ENCODE assay signal across 26 cellular contexts in the genomic region with DNA sequence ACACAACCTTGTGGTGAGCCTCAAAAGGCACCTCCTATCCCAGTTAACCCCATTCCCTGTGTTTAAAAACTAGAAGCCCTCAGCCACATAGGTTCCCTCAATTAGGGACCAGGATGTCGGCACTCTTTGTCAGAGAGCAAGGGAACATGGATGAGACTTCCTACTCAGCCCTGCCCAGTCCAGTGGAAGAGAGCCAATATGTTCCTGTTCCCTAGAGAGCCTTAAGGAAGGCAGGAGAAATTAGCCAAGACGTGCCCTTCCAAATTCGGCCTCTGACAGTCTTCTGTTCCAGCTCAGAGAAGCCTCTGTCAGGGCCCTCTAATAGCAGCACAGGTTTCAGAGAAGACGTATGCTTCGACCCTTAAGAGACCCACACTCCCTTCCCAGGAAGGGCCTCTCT. TPM values are rescaled to one million over a fixed set of nuclear protein-coding genes. Genes with fewer than 3 reads are reported as not detected.
DNase-seq lines count a peak whose midpoint lies in the region; ATAC-seq, FAIRE-seq and TF ChIP-seq lines count a peak whose summit lies in the region.
"Had no signal": no experiment of that assay in that cellular context is flagged by ENCODE, and none has a peak within 500 bp of the region (broad histone marks: within the 10 kb centered on the region; RNA-seq: fewer than 3 reads in every experiment).

No MANE protein-coding gene starts in this region.

- H3K27ac Mint-ChIP-seq in T-cell, result peak overlapping the region; percentile 28 to 49
- H3K27ac Mint-ChIP-seq: T-helper 2 cell treated with Interferon-gamma antibody and Interleukin-4, amounts not matched to agents 5 μg/mL and 100 μg/mL, for 36 hours had no signal

- ATAC-seq in Right ventricle myocardium superior (ENCODE audit: poor library complexity), result peak; percentile 16
- ATAC-seq in T-cell (replicated peaks in 1 of 4), result no peak
- ATAC-seq in left ventricle myocardium superior, result peak; percentile 35
- ATAC-seq: activated CD4-positive, CD25-positive, alpha-beta regulatory T cell treated with anti-CD3 and anti-CD28 coated beads, Interleukin-2, amount 50 U/mL, for 24 hours; activated naive CD4-positive, alpha-beta T cell treated with anti-CD3 and anti-CD28 coated beads, Interleukin-2, amount 50 U/mL, for 72 hours; body of pancreas; HCT116 had no signal

- no peaks in the 10 kb centered on the region for H3K9me3 Mint-ChIP-seq in T-cell
- H3K9me3 Mint-ChIP-seq: T-helper 2 cell treated with Interferon-gamma antibody and Interleukin-4, amounts not matched to agents 5 μg/mL and 100 μg/mL, for 36 hours had no signal

- H3K4me1 Mint-ChIP-seq in T-cell, result peaks cover 7 to 16% (median 13%) of the 10 kb centered on the region in 3 donors

- H3K27me3 ChIP-seq in right atrium auricular region, result no peaks in the 10 kb centered on the region
- H3K27me3 ChIP-seq in stomach smooth muscle (ENCODE audit: control insufficient read depth in 1 of 2, insufficient read depth in 2 of 2, low read length in 2 of 2), result no peaks in the 10 kb centered on the region
- H3K27me3 ChIP-seq: body of pancreas, ovary, sigmoid colon, suprapubic skin had no signal

- peaks cover 74% of the 10 kb centered on the region for H3K36me3 Mint-ChIP-seq in T-cell

- CTCF ChIA-PET in T-cell (lab: Charles Lee), result interaction anchor here in 1 of 2 donors (1.6 kb wide), 1 partner anchor 191 kb away, joined by 5 read pairs; a partner anchor contains a TSS

- peaks cover 98% of the 10 kb centered on the region for H3K36me3 ChIP-seq in right atrium auricular region
- peaks cover 63 to 75% of the 10 kb centered on the region in 2 donors for H3K36me3 ChIP-seq in stomach smooth muscle (ENCODE audit: control insufficient read depth in 2 of 2, insufficient read depth in 2 of 2, low read length in 2 of 2)
- H3K36me3 ChIP-seq: ovary had no signal

- no peak overlapping the region for H3K27ac ChIP-seq in right atrium auricular region
- H3K27ac ChIP-seq in stomach smooth muscle (ENCODE audit: low read length), result peak overlapping the region; percentile 41
- H3K27ac ChIP-seq: body of pancreas, KMS-11, ovary, sigmoid colon, suprapubic skin had no signal

- TF ChIP-seq POLR2A in GM12891 (IDR thresholded peaks at IDR 0.05; ENCODE audit: low read depth, low read length), result no peak
- TF ChIP-seq POLR2A in H54 (IDR thresholded peaks at IDR 0.05; ENCODE audit: low read depth, low read length), result no peak

- no peak overlapping the region for H3K4me3 ChIP-seq in right atrium auricular region
- H3K4me3 ChIP-seq in stomach smooth muscle (ENCODE audit: low read length in 2 of 2), result no peak overlapping the region
- H3K4me3 ChIP-seq: body of pancreas, esophagus muscularis mucosa, ovary, sigmoid colon, suprapubic skin had no signal

- H3K9me3 ChIP-seq in right atrium auricular region (no peaks in the 10 kb centered on the region), stomach smooth muscle (ENCODE audit: control insufficient read depth in 2 of 2, low read length in 2 of 2) (no peaks in the 10 kb centered on the region)
- H3K9me3 ChIP-seq: body of pancreas, esophagus muscularis mucosa, ovary, sigmoid colon, SK-N-SH, suprapubic skin had no signal

- TF ChIP-seq CTCF in right atrium auricular region (IDR thresholded peaks at IDR 0.05), result no peak

- intact Hi-C loops in Right ventricle myocardium superior (cut with DNase I), result loop anchor here (5.0 kb wide), 1 partner anchor 155 kb away; no protein-coding TSS in a partner anchor
- intact Hi-C loops in left ventricle myocardium superior (cut with micrococcal nuclease), result no loop called here

- H3K27me3 Mint-ChIP-seq in T-cell, result no peaks in the 10 kb centered on the region

- POLR2A ChIA-PET in T-cell (lab: Charles Lee), result no interaction called here

- FAIRE-seq in GM12891 (lab: Jason Lieb, UNC), result no peak
- no peak for FAIRE-seq in H54 (lab: Jason Lieb, UNC)

- DNase-seq in Right ventricle myocardium superior (no peak), right atrium auricular region (ENCODE audit: low spot score) (no peak), T-cell (no peak), left ventricle myocardium superior (no peak), GM12891 (ENCODE audit: insufficient read length, low spot score) (no peak), H54 (ENCODE audit: insufficient read length, low spot score) (no peak)
- DNase-seq in stimulated activated CD4-positive, alpha-beta T cell treated with anti-CD3 and anti-CD28 coated beads, Interleukin-4, amount 100 ng/mL, for 1 hour, result no peak
- DNase-seq: body of pancreas; DMS53; effector memory CD4-positive, alpha-beta T cell; GF-D8; kidney glomerular epithelial cell; mesendoderm; NCI-H187; NCI-H69; ovary; sigmoid colon; SK-N-SH had no signal

- no peak overlapping the region for H3K4me3 Mint-ChIP-seq in T-cell
- H3K4me3 Mint-ChIP-seq: T-helper 2 cell treated with Interferon-gamma antibody and Interleukin-4, amounts not matched to agents 5 μg/mL and 100 μg/mL, for 36 hours had no signal

- no peaks in the 10 kb centered on the region for H3K4me1 ChIP-seq in right atrium auricular region
- peaks cover 3% of the 10 kb centered on the region for H3K4me1 ChIP-seq in stomach smooth muscle (ENCODE audit: control insufficient read depth, insufficient read depth, low read length)
- H3K4me1 ChIP-seq: body of pancreas, sigmoid colon had no signal

- peak overlapping the region in 1 of 2 donors; percentile 13 for H3K9ac ChIP-seq in stomach smooth muscle (ENCODE audit: low read length in 2 of 2)
- H3K9ac ChIP-seq: KMS-11, SK-N-SH had no signal

TF ChIP-seq in GM12891, 5 proteins besides CTCF, POLR2A, EP300 and RAD21:
- TF ChIP-seq PAX5 (IDR thresholded peaks at IDR 0.05; ENCODE audit: insufficient read depth, low read length, severe bottlenecking) (no peak), TAF1 (IDR thresholded peaks at IDR 0.05; ENCODE audit: low read depth, low read length) (no peak), POLR2AphosphoS5 (IDR thresholded peaks at IDR 0.05; ENCODE audit: low read depth, low read length) (no peak), POU2F2 (IDR thresholded peaks at IDR 0.05; ENCODE audit: low read depth, low read length) (no peak), SPI1 (IDR thresholded peaks at IDR 0.05; ENCODE audit: low read depth, low read length) (no peak)
TF ChIP-seq in GM12891: peak in this region for 0.

RNA-seq across cellular contexts. Expression of a gene that starts 14.6 kb away (rescaled TPM):
- 2.9 TPM for total RNA-seq in Right ventricle myocardium superior
- 1 to 10 TPM; 2.5 to 3.9 TPM for total RNA-seq in right atrium auricular region
- total RNA-seq in T-cell, result 10 to 100 TPM; 23.1 to 44.9 (median 39.7) TPM
- 3.8 TPM for total RNA-seq in left ventricle myocardium superior
- polyA plus RNA-seq in GM12891 (2012; ENCODE audit: low read depth, missing spikeins), result 3.8 TPM

RNA-seq across cellular contexts. Expression of a gene that starts 19.9 kb away (rescaled TPM):
- total RNA-seq in Right ventricle myocardium superior, result 101 TPM
- 10 to 100 TPM; 52.8 to 57.7 TPM for total RNA-seq in right atrium auricular region
- 100 to 1,000 TPM; 138 to 256 (median 235) TPM for total RNA-seq in T-cell
- 108 TPM for total RNA-seq in left ventricle myocardium superior
- 22.0 TPM for polyA plus RNA-seq in GM12891 (2012; ENCODE audit: low read depth, missing spikeins)

RNA-seq across cellular contexts. Expression of a gene that starts 33.9 kb away (rescaled TPM):
- total RNA-seq in Right ventricle myocardium superior (14.8 TPM), right atrium auricular region (10 to 100 TPM; 19.6 to 35.7 TPM), T-cell (100 to 1,000 TPM; 121 to 176 (median 123) TPM), left ventricle myocardium superior (20.4 TPM)
- 20.6 TPM for polyA plus RNA-seq in GM12891 (2012; ENCODE audit: low read depth, missing spikeins)

Comparison
In these comparisons a context has a peak if more than half of its experiments do, and no peak if none do; other contexts are left out.
1. ATAC-seq: peak in Right ventricle myocardium superior (single experiment) and left ventricle myocardium superior (single experiment); none in T-cell (0 of 4).